Comparison of ENCODE assay signal across 19 cellular contexts in the genomic region with DNA sequence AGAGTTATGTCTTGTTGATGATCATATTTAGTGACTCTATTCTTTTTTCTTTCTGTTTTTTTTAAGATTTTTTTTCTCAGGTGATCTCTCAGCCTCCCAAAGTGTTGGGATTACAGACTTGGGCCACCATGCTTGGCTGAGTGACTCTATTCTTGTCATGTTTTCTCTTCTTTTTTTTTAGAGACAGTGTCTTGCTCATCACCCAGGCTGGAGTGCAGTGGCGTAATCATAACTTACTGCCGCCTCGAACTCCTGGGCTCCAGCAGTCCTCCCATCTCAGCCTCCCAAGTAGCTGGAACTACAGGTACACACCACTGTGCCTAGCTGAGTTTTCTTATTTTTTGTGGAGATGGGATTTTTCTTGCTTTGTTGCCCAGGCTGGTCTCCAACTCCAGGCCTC.
"Had no signal": no experiment of that assay in that cellular context is flagged by ENCODE, and none has a peak within 500 bp of the region (broad histone marks: within the 10 kb centered on the region; RNA-seq: fewer than 3 reads in every experiment).

No MANE protein-coding gene starts in this region.

- H3K27me3 ChIP-seq: dorsolateral prefrontal cortex, ovary, right lobe of liver, spleen, testis, tibial nerve, upper lobe of right lung, vagina had no signal

- H3K27ac ChIP-seq: coronary artery, dorsolateral prefrontal cortex, ovary, right lobe of liver, spleen, testis, tibial nerve, upper lobe of right lung, vagina had no signal

- H3K27ac Mint-ChIP-seq: stimulated activated naive B cell treated with anti-CD40 and anti-IgM and Interleukin-4, amounts not matched to agents 10 μg/mL and 1 μg/mL and 100 μg/mL, for 72 hours had no signal

- H3K4me3 Mint-ChIP-seq: immature natural killer cell; naive thymus-derived CD8-positive, alpha-beta T cell; neural crest cell; stimulated activated naive B cell treated with anti-CD40 and anti-IgM and Interleukin-4, amounts not matched to agents 10 μg/mL and 1 μg/mL and 100 μg/mL, for 72 hours; stimulated activated naive CD8-positive, alpha-beta T cell treated with anti-CD3 and anti-CD28 coated beads, Interleukin-15, amount 100 ng/mL, for 72 hours had no signal

- H3K4me3 ChIP-seq: coronary artery, dorsolateral prefrontal cortex, mucosa of descending colon, ovary, right lobe of liver, spleen, testis, tibial nerve, upper lobe of right lung, vagina had no signal

- DNase-seq: dorsolateral prefrontal cortex; effector CD8-positive, alpha-beta T cell; foreskin melanocyte; immature natural killer cell; mucosa of descending colon; naive thymus-derived CD8-positive, alpha-beta T cell; ovary; right lobe of liver; spleen; stimulated activated CD4-positive, alpha-beta T cell treated with anti-CD3 and anti-CD28 coated beads, Interleukin-2, amount 100 ng/mL, for 24 hours; stimulated activated CD4-positive, alpha-beta T cell treated with anti-CD3 and anti-CD28 coated beads, Interleukin-4, amount 100 ng/mL, for 4 hours; stimulated activated naive B cell treated with anti-CD40 and anti-IgM and Interleukin-4, amounts not matched to agents 10 μg/mL and 1 μg/mL and 100 μg/mL, for 72 hours; stimulated activated naive CD8-positive, alpha-beta T cell treated with anti-CD3 and anti-CD28 coated beads, Interleukin-15, amount 100 ng/mL, for 72 hours; testis had no signal

- H3K4me1 ChIP-seq: spleen, testis, tibial nerve, upper lobe of right lung, vagina had no signal

- H3K9me3 ChIP-seq: mucosa of descending colon, ovary, right lobe of liver, spleen, testis, tibial nerve, upper lobe of right lung, vagina had no signal

- H3K27me3 Mint-ChIP-seq: naive thymus-derived CD8-positive, alpha-beta T cell; stimulated activated naive B cell treated with anti-CD40 and anti-IgM and Interleukin-4, amounts not matched to agents 10 μg/mL and 1 μg/mL and 100 μg/mL, for 72 hours; stimulated activated naive CD8-positive, alpha-beta T cell treated with anti-CD3 and anti-CD28 coated beads, Interleukin-15, amount 100 ng/mL, for 72 hours had no signal

- H3K36me3 ChIP-seq: ovary had no signal

- H3K9me3 Mint-ChIP-seq: immature natural killer cell; naive thymus-derived CD8-positive, alpha-beta T cell; neural crest cell; stimulated activated naive B cell treated with anti-CD40 and anti-IgM and Interleukin-4, amounts not matched to agents 10 μg/mL and 1 μg/mL and 100 μg/mL, for 72 hours; stimulated activated naive CD8-positive, alpha-beta T cell treated with anti-CD3 and anti-CD28 coated beads, Interleukin-15, amount 100 ng/mL, for 72 hours had no signal
